ENCODE assay signal across 23 cellular contexts in genomic region chr6:41326092-41326491, GRCh38. TPM values are rescaled to one million over a fixed set of nuclear protein-coding genes. Genes with fewer than 3 reads are reported as not detected.
DNase-seq lines count a peak whose midpoint lies in the region; ATAC-seq, FAIRE-seq and TF ChIP-seq lines count a peak whose summit lies in the region.
"Had no signal": no experiment of that assay in that cellular context is flagged by ENCODE, and none has a peak within 500 bp of the region (broad histone marks: within the 10 kb centered on the region; RNA-seq: fewer than 3 reads in every experiment).

No MANE protein-coding gene starts in this region.

- TF ChIP-seq CTCF in HepG2 (CRISPR knock-in tag; IDR thresholded peaks at IDR 0.05) (no peak), right lobe of liver (IDR thresholded peaks at IDR 0.05) (no peak), H1 (IDR thresholded peaks at IDR 0.05; ENCODE audit: control extremely low read depth in 1 of 3, insufficient read depth in 1 of 3, low read depth in 1 of 3, low read length in 3 of 3) (no peak), osteoblast (IDR thresholded peaks at IDR 0.05; ENCODE audit: extremely low read depth, low read depth, low read length) (no peak)

- no peak overlapping the region for H3K56ac ChIP-seq in H1 (replicated peaks; ENCODE audit: insufficient read length, low read depth, low read length)

- H3K23me2 ChIP-seq in H1 (ENCODE audit: low read depth, low read length): no peaks in the 10 kb centered on the region

- CTCF ChIA-PET in HepG2 (lab: Yijun Ruan, JAX; ENCODE audit: low intra/inter-chr PET ratio, low total read pairs) (no interaction called here), H1 (lab: Charles Lee; ENCODE audit: partially characterized antibody) (interaction anchor here (1.0 to 1.2 kb wide), 2 partner anchors 134 to 135 kb away, joined by 3 read pairs; no protein-coding TSS in a partner anchor)

- H3K4ac ChIP-seq in H1 (replicated peaks; ENCODE audit: insufficient read length, low read depth, low read length): no peak overlapping the region

- no peak overlapping the region for H4K91ac ChIP-seq in H1 (replicated peaks; ENCODE audit: insufficient read length, low read length)

- H3K27ac ChIP-seq in HepG2 (ENCODE audit: extremely low read length, insufficient read depth, low read length) (no peak overlapping the region), right lobe of liver (no peak overlapping the region), H1 (ENCODE audit: low read depth, low read length) (no peak overlapping the region), osteoblast (ENCODE audit: low read depth, low read length) (no peak overlapping the region), small intestine (ENCODE audit: low read depth in 1 of 2, low read length in 1 of 2) (no peak overlapping the region)

- no peak overlapping the region for H3K23ac ChIP-seq in H1 (ENCODE audit: insufficient read length)

- H2AFZ ChIP-seq in HepG2 (ENCODE audit: low read length) (no peak overlapping the region), H1 (ENCODE audit: low read length) (0 out of 2 replicates have a peak overlapping the region, but pooled peaks have one; percentile 20), osteoblast (ENCODE audit: low read length) (no peak overlapping the region)

- no peak overlapping the region for H2BK5ac ChIP-seq in H1 (ENCODE audit: low read depth, low read length)

- no peak for TF ChIP-seq POLR2A in HepG2 (IDR thresholded peaks at IDR 0.05; ENCODE audit: insufficient read depth in 1 of 2, low read depth in 2 of 2, low read length in 2 of 2)
- no peak for TF ChIP-seq POLR2A in right lobe of liver (IDR thresholded peaks at IDR 0.05)
- no peak for TF ChIP-seq POLR2A in H1 (IDR thresholded peaks at IDR 0.05; ENCODE audit: control extremely low read depth in 1 of 2, low read depth in 2 of 2, low read length in 2 of 2)

- intact Hi-C loops in HepG2 (cut with micrococcal nuclease; ENCODE audit: unreplicated experiment): no loop called here
- intact Hi-C loops in right lobe of liver (cut with DNase I): no loop called here

- no peak for TF ChIP-seq EP300 in HepG2 (IDR thresholded peaks at IDR 0.05; ENCODE audit: low read depth in 2 of 2, low read length in 2 of 2)
- no peak for TF ChIP-seq EP300 in HepG2 (CRISPR knock-in tag; IDR thresholded peaks at IDR 0.05; ENCODE audit: borderline replicate concordance)
- TF ChIP-seq EP300 in H1 (IDR thresholded peaks at IDR 0.05; ENCODE audit: borderline replicate concordance in 1 of 2, low read depth in 2 of 2, low read length in 2 of 2): no peak

- DNase-seq in HepG2 (ENCODE audit: low spot score) (no peak), right lobe of liver (no peak), NCI-H526 (lab: John Stamatoyannopoulos, UW) (peak; percentile 65 to 74), H1 (ENCODE audit: low read depth in 1 of 2, low spot score in 2 of 2) (no peak), osteoblast (ENCODE audit: insufficient read length, low spot score, missing footprints) (peak; percentile 34), OCI-M1 (lab: John Stamatoyannopoulos, UW) (no peak), small intestine (no peak), SW 1271 (lab: John Stamatoyannopoulos, UW) (no peak)
- DNase-seq: CD8-positive, alpha-beta T cell; COR-L47; DMS153; DMS79 treated with DMSO at 0.1 percent for 48 hours; EL had no signal

- H3K79me2 ChIP-seq in HepG2 (ENCODE audit: insufficient read depth, low read length): no peaks in the 10 kb centered on the region
- no peaks in the 10 kb centered on the region for H3K79me2 ChIP-seq in H1 (ENCODE audit: control insufficient read depth in 1 of 2, insufficient read depth in 2 of 2, low read length in 2 of 2)
- H3K79me2 ChIP-seq in osteoblast (ENCODE audit: insufficient read depth, low read length): no peaks in the 10 kb centered on the region

- in situ Hi-C loops in HepG2 (cut with HindIII; ENCODE audit: extremely low pct_ligation_motif_present, low pct_unique_long_range_greater_than_20kb): no loop called here

- H3K9me3 ChIP-seq in HepG2 (ENCODE audit: low read length) (no peaks in the 10 kb centered on the region), right lobe of liver (no peaks in the 10 kb centered on the region), H1 (ENCODE audit: insufficient read depth in 2 of 2, low read depth in 1 of 2, low read length in 1 of 2) (no peaks in the 10 kb centered on the region), osteoblast (ENCODE audit: low read depth, low read length) (no peaks in the 10 kb centered on the region), small intestine (ENCODE audit: control insufficient read depth, low read depth) (no peaks in the 10 kb centered on the region)

- H2BK120ac ChIP-seq in H1 (replicated peaks; ENCODE audit: low read depth, low read length): no peak overlapping the region

- H3K9ac ChIP-seq in HepG2 (ENCODE audit: insufficient read depth, low read depth, low read length): no peak overlapping the region
- H3K9ac ChIP-seq in H1 (replicated peaks in 1 of 4; ENCODE audit: extremely low read depth in 1 of 4, low read depth in 3 of 4, low read length in 3 of 4): no peak overlapping the region

- 21% methylated on average over 9 of the region's 9 CpGs for WGBS in HepG2 (ENCODE audit: low lambda C conversion rate)
- WGBS in right lobe of liver (ENCODE audit: insufficient coverage, low coverage, low lambda C conversion rate, missing lambda C conversion rate): 47% methylated on average over 9 of the region's 9 CpGs
- 81% methylated on average over 9 of the region's 9 CpGs; no CpG with 5 or more reads in 1 of the 2 experiments for WGBS in H1 (ENCODE audit: extremely low coverage in 1 of 2, insufficient coverage in 1 of 2, insufficient read length in 1 of 2, insufficient replicate concordance in 2 of 2, low coverage in 1 of 2, low lambda C conversion rate in 2 of 2, missing lambda C conversion rate in 1 of 2), 2 experiments
- WGBS in small intestine, 3 donors: 40 to 57% (median 54%) methylated on average over 9 of the region's 9 CpGs

- no peak overlapping the region for H3K4me2 ChIP-seq in HepG2 (ENCODE audit: low read depth, low read length)
- H3K4me2 ChIP-seq in H1 (ENCODE audit: insufficient read depth in 1 of 2, low read depth in 2 of 2, low read length in 2 of 2): no peak overlapping the region
- no peak overlapping the region for H3K4me2 ChIP-seq in osteoblast (ENCODE audit: insufficient read depth, low read length)

- H4K5ac ChIP-seq in H1 (ENCODE audit: insufficient read length, low read depth, low read length): no peak overlapping the region

- FAIRE-seq in HepG2 (lab: Jason Lieb, UNC): no peak
- no peak for FAIRE-seq in H1 (lab: Jason Lieb, UNC)
- FAIRE-seq in small intestine (lab: Jason Lieb, UNC): no peak
- FAIRE-seq: D721Med, G401.6, GM12892, GM19239, H54 had no signal

- no peak overlapping the region for H2BK15ac ChIP-seq in H1 (ENCODE audit: low read length)

- H2BK12ac ChIP-seq in H1 (ENCODE audit: low read depth, low read length): no peak overlapping the region

- no peaks in the 10 kb centered on the region for H3K79me1 ChIP-seq in H1 (ENCODE audit: low read depth, low read length)

- no peak overlapping the region for H4K8ac ChIP-seq in H1 (ENCODE audit: extremely low read depth, insufficient read depth, low read length)

- H3K36me3 ChIP-seq in HepG2 (replicated peaks in 1 of 2; ENCODE audit: control insufficient read depth in 1 of 2, insufficient read depth in 2 of 2, low read length in 2 of 2) (no peaks in the 10 kb centered on the region), right lobe of liver (no peaks in the 10 kb centered on the region), H1 (ENCODE audit: control insufficient read depth in 2 of 4, insufficient read depth in 4 of 4, low read length in 3 of 4) (no peaks in the 10 kb centered on the region), osteoblast (ENCODE audit: insufficient read depth, low read length) (no peaks in the 10 kb centered on the region), small intestine (ENCODE audit: control insufficient read depth in 2 of 2, insufficient read depth in 2 of 2, low read length in 2 of 2) (no peaks in the 10 kb centered on the region)

- no peaks in the 10 kb centered on the region for H4K20me1 ChIP-seq in HepG2 (ENCODE audit: insufficient read depth, low read length)
- no peaks in the 10 kb centered on the region for H4K20me1 ChIP-seq in H1 (replicated peaks in 1 of 2; ENCODE audit: control insufficient read depth in 1 of 2, insufficient read depth in 2 of 2, low read length in 2 of 2)
- H4K20me1 ChIP-seq in osteoblast (ENCODE audit: insufficient read depth, low read length): no peaks in the 10 kb centered on the region

- no peak overlapping the region for H2BK20ac ChIP-seq in H1 (ENCODE audit: low read length)

- POLR2A ChIA-PET in HepG2 (lab: Yijun Ruan, JAX): no interaction called here
- POLR2A ChIA-PET in H1 (lab: Charles Lee; ENCODE audit: partially characterized antibody): no interaction called here

- no peak overlapping the region for H3K18ac ChIP-seq in H1 (ENCODE audit: extremely low read depth, low read length)

- H3K4me1 ChIP-seq in HepG2 (ENCODE audit: insufficient read depth, low read length) (peaks cover 3% of the 10 kb centered on the region), right lobe of liver (no peaks in the 10 kb centered on the region), H1 (replicated peaks in 1 of 4; ENCODE audit: control insufficient read depth in 3 of 4, insufficient read depth in 4 of 4, low read length in 3 of 4) (no peaks in the 10 kb centered on the region), osteoblast (ENCODE audit: insufficient read depth, low read length) (no peaks in the 10 kb centered on the region), small intestine (ENCODE audit: control insufficient read depth in 2 of 2, insufficient read depth in 1 of 2, low read depth in 1 of 2, low read length in 1 of 2) (no peaks in the 10 kb centered on the region)

- H3K27me3 ChIP-seq in HepG2 (ENCODE audit: control insufficient read depth in 1 of 2, insufficient read depth in 2 of 2, low read length in 2 of 2): peaks cover 5 to 36% of the 10 kb centered on the region in 2 experiments; a peak in 4 of 5 replicates
- H3K27me3 ChIP-seq in right lobe of liver: peaks cover 0 to 17% of the 10 kb centered on the region in 2 donors
- no peaks in the 10 kb centered on the region; a peak in 1 of 7 replicates for H3K27me3 ChIP-seq in H1 (replicated peaks in 1 of 4; ENCODE audit: control insufficient read depth in 3 of 4, extremely low read depth in 1 of 4, insufficient read depth in 3 of 4, low read length in 3 of 4)
- H3K27me3 ChIP-seq in osteoblast (ENCODE audit: insufficient read depth, low read length): peaks cover 44% of the 10 kb centered on the region
- H3K27me3 ChIP-seq in small intestine (ENCODE audit: control insufficient read depth in 2 of 2, insufficient read depth in 2 of 2, low read length in 2 of 2): peaks cover 0 to 10% of the 10 kb centered on the region in 2 donors

- no peak overlapping the region for H3K14ac ChIP-seq in H1 (ENCODE audit: insufficient read length)

- no peak for TF ChIP-seq RAD21 in HepG2 (CRISPR knock-in tag; IDR thresholded peaks at IDR 0.05)
- TF ChIP-seq RAD21 in H1 (IDR thresholded peaks at IDR 0.05 in 1 of 2, conservative IDR thresholded peaks at IDR 0.05 in 1 of 2; ENCODE audit: low read depth in 2 of 2, low read length in 2 of 2): no peak

- no peak for ATAC-seq in HepG2
- no peak for ATAC-seq in right lobe of liver
- ATAC-seq: CD8-positive, alpha-beta T cell; HCT116 had no signal

- no TSS peak for BruUV-seq in HepG2 (replicated peaks; lab: Mats Ljungman, UMichigan)

- H2AK5ac ChIP-seq in H1 (ENCODE audit: low read depth, low read length): no peak overlapping the region

- H3K4me3 ChIP-seq in HepG2 (replicated peaks in 1 of 3; ENCODE audit: insufficient read depth in 1 of 3, low read depth in 2 of 3, low read length in 3 of 3) (no peak overlapping the region), right lobe of liver (no peak overlapping the region), H1 (ENCODE audit: extremely low read depth in 1 of 4, insufficient read depth in 2 of 4, low read depth in 3 of 4, low read length in 4 of 4) (no peak overlapping the region), osteoblast (ENCODE audit: insufficient read depth, low read length) (no peak overlapping the region), small intestine (ENCODE audit: low read depth in 1 of 2, low read length in 2 of 2) (no peak overlapping the region)

RNA-seq across cellular contexts. Expression of gene NCR2, which starts 9.3 kb away (rescaled TPM):
- not detected in 2 replicates for total RNA-seq in HepG2 (2016; rRNA removed; fragmentation: Illumina TruSeq; extraction: Trizol)
- total RNA-seq in HepG2 (2016; cell fraction: cytosol; rRNA removed; fragmentation: Illumina TruSeq; extraction: Trizol; ENCODE audit: low read depth): not detected in 2 replicates
- total RNA-seq in HepG2 (2016; cell fraction: insoluble cytoplasmic fraction; rRNA removed; fragmentation: Illumina TruSeq; extraction: Trizol): not detected in 2 replicates
- total RNA-seq in HepG2 (2016; cell fraction: membrane; rRNA removed; fragmentation: Illumina TruSeq; extraction: Trizol): not detected in 2 replicates
- not detected in 2 replicates for total RNA-seq in HepG2 (2016; cell fraction: nucleus; rRNA removed; fragmentation: Illumina TruSeq; extraction: Trizol)
- polyA plus RNA-seq in HepG2 (2011; rRNA removed): not detected in 2 replicates
- not detected in 2 replicates for polyA plus RNA-seq in HepG2 (2011; cell fraction: cytosol; rRNA removed)
- polyA plus RNA-seq in HepG2 (2011; cell fraction: nucleus; rRNA removed): not detected in 2 replicates
- polyA plus RNA-seq in HepG2 (2012): not detected in 2 replicates
- polyA plus RNA-seq in HepG2 (2016; cell fraction: cytosol; fragmentation: Illumina TruSeq; extraction: Trizol; ENCODE audit: low read depth): not detected in 2 replicates
- polyA plus RNA-seq in HepG2 (2016; cell fraction: insoluble cytoplasmic fraction; fragmentation: Illumina TruSeq; extraction: Trizol; ENCODE audit: low read depth): not detected in 2 replicates
- not detected in 2 replicates for polyA plus RNA-seq in HepG2 (2016; cell fraction: membrane; fragmentation: Illumina TruSeq; extraction: Trizol; ENCODE audit: low read depth)
- polyA plus RNA-seq in HepG2 (2016; cell fraction: nucleus; fragmentation: Illumina TruSeq; extraction: Trizol; ENCODE audit: insufficient read depth, low read depth): not detected in 2 replicates
- polyA minus RNA-seq in HepG2 (2011; rRNA and poly(A)+ RNA removed; ENCODE audit: low replicate concordance): not detected in 2 replicates
- polyA minus RNA-seq in HepG2 (2011; cell fraction: cytosol; rRNA and poly(A)+ RNA removed): not detected in 2 replicates
- polyA minus RNA-seq in HepG2 (2011; cell fraction: nucleus; rRNA and poly(A)+ RNA removed): not detected in 2 replicates
- total RNA-seq in right lobe of liver: not detected
- total RNA-seq in H1 (2021; fragmentation: NEBNext Ultra II Directional; extraction: Animal tissue kit (Norgen Biotek cat#: 25700)): not detected in 2 replicates
- not detected in 2 replicates for polyA plus RNA-seq in H1 (2011; rRNA removed)
- polyA plus RNA-seq in H1 (2011; cell fraction: cytosol; rRNA removed): not detected
- polyA plus RNA-seq in H1 (2011; cell fraction: nucleus; rRNA removed): not detected
- not detected in 4 replicates for polyA plus RNA-seq in H1 (2012, experiment 1 of 2)
- polyA plus RNA-seq in H1 (2012, experiment 2 of 2): not detected
- polyA plus RNA-seq in H1 (2013, experiment 1 of 2): not detected
- not detected for polyA plus RNA-seq in H1 (2013, experiment 2 of 2)
- not detected in 2 replicates for polyA minus RNA-seq in H1 (2011; rRNA and poly(A)+ RNA removed)
- polyA minus RNA-seq in H1 (2011; cell fraction: cytosol; rRNA and poly(A)+ RNA removed): not detected
- polyA minus RNA-seq in H1 (2011; cell fraction: nucleus; rRNA and poly(A)+ RNA removed): not detected
- not detected in 2 replicates for total RNA-seq in osteoblast
- polyA plus RNA-seq in small intestine: not detected
- total RNA-seq: A673; CD8-positive, alpha-beta T cell; HT1080 had no signal
- polyA plus RNA-seq: BJ, CD14-positive monocyte had no signal

RNA-seq across cellular contexts. Expression of gene TREM1, which starts 39.6 kb away (rescaled TPM):
- total RNA-seq in HepG2 (2016; rRNA removed; fragmentation: Illumina TruSeq; extraction: Trizol) (not detected in 2 replicates), right lobe of liver (1 to 10 TPM in 1 of 6 experiments, under 1 TPM in 4, not detected in 1; 0.51 to 3.3 (median 0.88) TPM), osteoblast (0.72 and 1.8 TPM in 2 replicates)
- not detected in 2 replicates for total RNA-seq in HepG2 (2016; cell fraction: cytosol; rRNA removed; fragmentation: Illumina TruSeq; extraction: Trizol; ENCODE audit: low read depth)
- not detected in 2 replicates for total RNA-seq in HepG2 (2016; cell fraction: insoluble cytoplasmic fraction; rRNA removed; fragmentation: Illumina TruSeq; extraction: Trizol)
- total RNA-seq in HepG2 (2016; cell fraction: membrane; rRNA removed; fragmentation: Illumina TruSeq; extraction: Trizol): not detected in 2 replicates
- total RNA-seq in HepG2 (2016; cell fraction: nucleus; rRNA removed; fragmentation: Illumina TruSeq; extraction: Trizol): not detected in 2 replicates
- polyA plus RNA-seq in HepG2 (2011; rRNA removed) (0.27 and 0.49 TPM in 2 replicates), H1 (2011; rRNA removed) (not detected in 2 replicates), small intestine (1 to 10 TPM in 2 of 3 donors, not detected in 1; 1.1 to 1.8 TPM)
- 0.17 and 0.40 TPM in 2 replicates for polyA plus RNA-seq in HepG2 (2011; cell fraction: cytosol; rRNA removed)
- not detected in 2 replicates for polyA plus RNA-seq in HepG2 (2011; cell fraction: nucleus; rRNA removed)
- not detected in 2 replicates for polyA plus RNA-seq in HepG2 (2012)
- polyA plus RNA-seq in HepG2 (2016; cell fraction: cytosol; fragmentation: Illumina TruSeq; extraction: Trizol; ENCODE audit: low read depth): not detected in 2 replicates
- not detected in 2 replicates for polyA plus RNA-seq in HepG2 (2016; cell fraction: insoluble cytoplasmic fraction; fragmentation: Illumina TruSeq; extraction: Trizol; ENCODE audit: low read depth)
- polyA plus RNA-seq in HepG2 (2016; cell fraction: membrane; fragmentation: Illumina TruSeq; extraction: Trizol; ENCODE audit: low read depth): not detected in 2 replicates
- not detected in 2 replicates for polyA plus RNA-seq in HepG2 (2016; cell fraction: nucleus; fragmentation: Illumina TruSeq; extraction: Trizol; ENCODE audit: insufficient read depth, low read depth)
- not detected in 2 replicates for polyA minus RNA-seq in HepG2 (2011; rRNA and poly(A)+ RNA removed; ENCODE audit: low replicate concordance)
- polyA minus RNA-seq in HepG2 (2011; cell fraction: cytosol; rRNA and poly(A)+ RNA removed): not detected in 2 replicates
- polyA minus RNA-seq in HepG2 (2011; cell fraction: nucleus; rRNA and poly(A)+ RNA removed): not detected in 2 replicates
- not detected in 2 replicates for total RNA-seq in H1 (2021; fragmentation: NEBNext Ultra II Directional; extraction: Animal tissue kit (Norgen Biotek cat#: 25700))
- polyA plus RNA-seq in H1 (2011; cell fraction: cytosol; rRNA removed): not detected
- not detected for polyA plus RNA-seq in H1 (2011; cell fraction: nucleus; rRNA removed)
- not detected in 4 replicates for polyA plus RNA-seq in H1 (2012, experiment 1 of 2)
- not detected for polyA plus RNA-seq in H1 (2012, experiment 2 of 2)
- polyA plus RNA-seq in H1 (2013, experiment 1 of 2): not detected
- polyA plus RNA-seq in H1 (2013, experiment 2 of 2): not detected
- not detected in 2 replicates for polyA minus RNA-seq in H1 (2011; rRNA and poly(A)+ RNA removed)
- not detected for polyA minus RNA-seq in H1 (2011; cell fraction: cytosol; rRNA and poly(A)+ RNA removed)
- polyA minus RNA-seq in H1 (2011; cell fraction: nucleus; rRNA and poly(A)+ RNA removed): not detected
- total RNA-seq: A673, HT1080 had no signal

Comparison
In these comparisons a context has a peak if more than half of its experiments do, and no peak if none do; other contexts are left out.
1. DNase-seq: peak in NCI-H526 (2 of 2) and osteoblast (single experiment); none in HepG2 (single experiment), right lobe of liver (0 of 3), H1 (0 of 2), OCI-M1 (single experiment), small intestine (single experiment) and SW 1271 (0 of 2).